ENCODE assay signal across 9 cellular contexts in the genomic region with DNA sequence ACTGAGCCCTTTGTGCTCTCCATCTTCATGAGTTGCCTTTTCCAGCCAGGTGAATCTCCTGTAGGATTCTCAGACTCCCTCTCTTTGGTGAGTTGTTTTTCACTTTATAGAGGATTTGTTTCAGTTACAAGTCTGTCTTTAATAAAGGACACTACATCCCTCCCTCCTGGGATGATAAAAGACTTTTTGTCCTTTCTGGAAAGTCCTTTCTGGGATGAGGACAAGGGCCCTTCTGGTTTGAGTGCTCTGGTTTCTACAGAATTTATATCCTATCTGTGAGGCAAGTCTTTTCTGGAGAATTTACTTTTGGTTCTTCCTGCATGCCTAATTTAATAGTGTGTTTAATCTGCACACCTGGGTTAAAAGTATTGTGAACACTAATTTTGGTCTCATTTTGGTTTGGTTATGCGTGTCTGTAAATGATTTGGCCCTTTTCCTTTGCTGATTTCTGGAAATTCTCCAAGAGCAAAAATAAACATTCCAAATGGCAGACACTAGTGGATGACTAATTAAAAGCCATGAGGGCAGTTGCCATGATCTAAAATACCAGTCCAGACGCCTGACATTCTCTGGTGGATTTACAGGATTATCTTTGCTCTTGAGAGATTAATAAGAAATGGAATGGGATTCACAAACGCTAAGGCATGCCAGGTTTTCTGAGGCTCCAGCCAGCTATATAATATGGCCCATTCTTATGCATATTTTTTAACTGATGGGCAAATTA. TPM values are rescaled to one million over a fixed set of nuclear protein-coding genes. Genes with fewer than 3 reads are reported as not detected.
DNase-seq lines count a peak whose midpoint lies in the region; ATAC-seq, FAIRE-seq and TF ChIP-seq lines count a peak whose summit lies in the region.
"Had no signal": no experiment of that assay in that cellular context is flagged by ENCODE, and none has a peak within 500 bp of the region (broad histone marks: within the 10 kb centered on the region; RNA-seq: fewer than 3 reads in every experiment).

No MANE protein-coding gene starts in this region.

- TF ChIP-seq POLR2A in tibial nerve (IDR thresholded peaks at IDR 0.05) = no peak

- no peak for TF ChIP-seq CTCF in tibial nerve (IDR thresholded peaks at IDR 0.05)

- H3K27ac ChIP-seq in aorta (ENCODE audit: low read depth in 1 of 2, low read length in 2 of 2) (peak overlapping the region in 1 of 2 donors; percentile 20), tibial nerve (peak overlapping the region in 2 of 4 donors; percentile 16 to 40)

- H3K36me3 ChIP-seq in aorta (ENCODE audit: control insufficient read depth in 1 of 2, insufficient read depth in 2 of 2, low read length in 1 of 2) (no peaks in the 10 kb centered on the region), tibial nerve (peaks cover 0 to 7% (median 0%) of the 10 kb centered on the region in 3 donors)

- TF ChIP-seq EP300 in tibial nerve (IDR thresholded peaks at IDR 0.05) = no peak

- WGBS in aorta, 2 donors = 5 to 8% methylated on average over 3 of the region's 3 CpGs
- 19 to 24% methylated on average over 3 of the region's 3 CpGs for WGBS in tibial nerve, 2 donors

- FAIRE-seq in GM19239 (lab: Jason Lieb, UNC) = no peak
- FAIRE-seq: colon had no signal

- no peak for ATAC-seq in aorta (ENCODE audit: low FRiP score)
- no peak for ATAC-seq in GM18498 (IDR thresholded peaks at IDR 0.05; ENCODE audit: unreplicated experiment)

- DNase-seq in EL (peak; percentile 93), NCI-H446 treated with DMSO at 0.1 percent for 48 hours (lab: John Stamatoyannopoulos, UW) (peak; percentile 88), epidermal melanocyte (ENCODE audit: insufficient read length, low spot score) (peak; percentile 63), non-pigmented ciliary epithelial cell (ENCODE audit: low read depth) (peak; percentile 67), aorta (no peak), tibial nerve (ENCODE audit: low spot score in 2 of 2) (no peak), GM19239 (ENCODE audit: insufficient read length, low spot score) (no peak)

- intact Hi-C loops in aorta (cut with DNase I) = loop anchor here in 1 of 2 donors (5.0 kb wide), 1 partner anchor 46 kb away; the partner anchor contains the start of gene TCP11

- H3K27me3 ChIP-seq in aorta (ENCODE audit: control insufficient read depth in 1 of 2, insufficient read depth in 2 of 2, low read length in 1 of 2) (no peaks in the 10 kb centered on the region), tibial nerve (no peaks in the 10 kb centered on the region)

- no peaks in the 10 kb centered on the region for H3K9me3 ChIP-seq in aorta (ENCODE audit: control insufficient read depth, low read length)
- no peaks in the 10 kb centered on the region for H3K9me3 ChIP-seq in tibial nerve

- no peak overlapping the region for H3K4me3 ChIP-seq in aorta (ENCODE audit: low read length in 2 of 2)
- no peak overlapping the region for H3K4me3 ChIP-seq in tibial nerve

- peaks cover 0 to 6% of the 10 kb centered on the region in 2 donors for H3K4me1 ChIP-seq in aorta (ENCODE audit: control insufficient read depth in 1 of 2, insufficient read depth in 2 of 2, low read length in 2 of 2)
- H3K4me1 ChIP-seq in tibial nerve = peaks cover 0 to 46% (median 12%) of the 10 kb centered on the region in 4 donors

RNA-seq across cellular contexts. Expression of gene TCP11, which starts 44.8 kb away (rescaled TPM):
- total RNA-seq in aorta (under 1 TPM in 1 of 2 donors, not detected in 1; 0.36 TPM), tibial nerve (under 1 TPM in 1 of 4 donors, not detected in 3; 0.84 TPM)
- polyA plus RNA-seq in aorta = not detected

Comparison
In these comparisons a context has a peak if more than half of its experiments do, and no peak if none do; other contexts are left out.
1. DNase-seq: peak in EL (single experiment), NCI-H446 treated with DMSO at 0.1 percent for 48 hours (single experiment), epidermal melanocyte (single experiment) and non-pigmented ciliary epithelial cell (single experiment); none in aorta (0 of 2), tibial nerve (0 of 2) and GM19239 (single experiment).